In genomic region chr10:124594240-124594639, GRCh38 we compare ENCODE assay signal across 32 cellular contexts.
"Had no signal": no experiment of that assay in that cellular context is flagged by ENCODE, and none has a peak within 500 bp of the region (broad histone marks: within the 10 kb centered on the region; RNA-seq: fewer than 3 reads in every experiment).

No MANE protein-coding gene starts in this region.

- H3K27ac Mint-ChIP-seq: activated naive CD4-positive, alpha-beta T cell treated with anti-CD3 and anti-CD28 coated beads, Interleukin-2, amount 10 ng/mL, durations not matched to agents 7 days and 5 days; activated naive CD8-positive, alpha-beta T cell treated with anti-CD3 and anti-CD28 coated beads, Interleukin-2, amount 10 ng/mL, durations not matched to agents 7 days and 5 days; brain; endodermal cell; nephron; T-helper 2 cell treated with Interferon-gamma antibody and Interleukin-4, amounts not matched to agents 5 μg/mL and 100 μg/mL, for 36 hours had no signal

- FAIRE-seq: frontal cortex, islet of Langerhans, small intestine had no signal

- H3K36me3 Mint-ChIP-seq: activated naive CD4-positive, alpha-beta T cell treated with anti-CD3 and anti-CD28 coated beads, Interleukin-2, amount 10 ng/mL, durations not matched to agents 7 days and 5 days; activated naive CD8-positive, alpha-beta T cell treated with anti-CD3 and anti-CD28 coated beads, Interleukin-2, amount 10 ng/mL, durations not matched to agents 7 days and 5 days had no signal

- H3K9me3 Mint-ChIP-seq: endodermal cell; T-helper 2 cell treated with Interferon-gamma antibody and Interleukin-4, amounts not matched to agents 5 μg/mL and 100 μg/mL, for 36 hours had no signal

- H3K27me3 ChIP-seq: ascending aorta, esophagus muscularis mucosa, left lung, ovary, suprapubic skin, tibial artery, upper lobe of right lung had no signal

- H3K9me3 ChIP-seq: ascending aorta, mucosa of descending colon, ovary, prostate gland, tibial artery, upper lobe of right lung had no signal

- H3K4me3 ChIP-seq: ascending aorta, esophagus muscularis mucosa, left lung, lung, mucosa of descending colon, ovary, prostate gland, suprapubic skin, tibial artery, upper lobe of right lung had no signal

- ATAC-seq: left lung, mucosa of descending colon, sciatic nerve, upper lobe of right lung had no signal

- H3K36me3 ChIP-seq: ascending aorta, esophagus muscularis mucosa, left lung, ovary, prostate gland, suprapubic skin, tibial artery, upper lobe of right lung had no signal

- H3K4me3 Mint-ChIP-seq: activated naive CD4-positive, alpha-beta T cell treated with anti-CD3 and anti-CD28 coated beads, Interleukin-2, amount 10 ng/mL, durations not matched to agents 7 days and 5 days; activated naive CD8-positive, alpha-beta T cell treated with anti-CD3 and anti-CD28 coated beads, Interleukin-2, amount 10 ng/mL, durations not matched to agents 7 days and 5 days; brain; endodermal cell; nephron; T-helper 2 cell treated with Interferon-gamma antibody and Interleukin-4, amounts not matched to agents 5 μg/mL and 100 μg/mL, for 36 hours had no signal

- H3K4me1 Mint-ChIP-seq: activated naive CD4-positive, alpha-beta T cell treated with anti-CD3 and anti-CD28 coated beads, Interleukin-2, amount 10 ng/mL, durations not matched to agents 7 days and 5 days; activated naive CD8-positive, alpha-beta T cell treated with anti-CD3 and anti-CD28 coated beads, Interleukin-2, amount 10 ng/mL, durations not matched to agents 7 days and 5 days had no signal

- H3K27ac ChIP-seq: ascending aorta, esophagus muscularis mucosa, left lung, ovary, prostate gland, suprapubic skin, tibial artery, upper lobe of right lung had no signal

- H3K27me3 Mint-ChIP-seq: activated naive CD8-positive, alpha-beta T cell treated with anti-CD3 and anti-CD28 coated beads, Interleukin-2, amount 10 ng/mL, durations not matched to agents 7 days and 5 days; brain had no signal

- DNase-seq: activated CD4-positive, alpha-beta T cell treated with anti-CD3 and anti-CD28 coated beads for 48 hours; activated CD4-positive, alpha-beta T cell treated with anti-CD3 and anti-CD28 coated beads, Interleukin-2, amount 50 U/mL, for 48 hours; activated CD8-positive, alpha-beta memory T cell treated with anti-CD3 and anti-CD28 coated beads, Interleukin-2, amount 50 U/mL, for 4 hours; activated gamma-delta T cell; activated naive CD4-positive, alpha-beta T cell treated with anti-CD3 and anti-CD28 coated beads, Interleukin-2, amount 10 ng/mL, durations not matched to agents 7 days and 5 days; activated naive CD8-positive, alpha-beta T cell treated with anti-CD3 and anti-CD28 coated beads, Interleukin-2, amount 10 ng/mL, durations not matched to agents 7 days and 5 days; activated T-cell treated with anti-CD3 and anti-CD28 coated beads, Interleukin-2, amount 50 U/mL, for 1 hour; central memory CD4-positive, alpha-beta T cell; endodermal cell; retina; small intestine; stimulated activated CD4-positive, alpha-beta T cell treated with anti-CD3 and anti-CD28 coated beads, Interleukin-1b, Interleukin-23, amount 100 ng/mL, for 48 hours; stimulated activated CD4-positive, alpha-beta T cell treated with anti-CD3 and anti-CD28 coated beads, Interleukin-4, amount 100 ng/mL, for 4 hours; stimulated activated CD8-positive, alpha-beta memory T cell treated with anti-CD3 and anti-CD28 coated beads, Interleukin-4, amount 100 ng/mL, for 48 hours; stimulated activated naive CD4-positive, alpha-beta T cell; T-helper 1 cell; tibial artery; upper lobe of right lung had no signal
